Comparison of ENCODE assay signal across 8 cellular contexts in the genomic region with DNA sequence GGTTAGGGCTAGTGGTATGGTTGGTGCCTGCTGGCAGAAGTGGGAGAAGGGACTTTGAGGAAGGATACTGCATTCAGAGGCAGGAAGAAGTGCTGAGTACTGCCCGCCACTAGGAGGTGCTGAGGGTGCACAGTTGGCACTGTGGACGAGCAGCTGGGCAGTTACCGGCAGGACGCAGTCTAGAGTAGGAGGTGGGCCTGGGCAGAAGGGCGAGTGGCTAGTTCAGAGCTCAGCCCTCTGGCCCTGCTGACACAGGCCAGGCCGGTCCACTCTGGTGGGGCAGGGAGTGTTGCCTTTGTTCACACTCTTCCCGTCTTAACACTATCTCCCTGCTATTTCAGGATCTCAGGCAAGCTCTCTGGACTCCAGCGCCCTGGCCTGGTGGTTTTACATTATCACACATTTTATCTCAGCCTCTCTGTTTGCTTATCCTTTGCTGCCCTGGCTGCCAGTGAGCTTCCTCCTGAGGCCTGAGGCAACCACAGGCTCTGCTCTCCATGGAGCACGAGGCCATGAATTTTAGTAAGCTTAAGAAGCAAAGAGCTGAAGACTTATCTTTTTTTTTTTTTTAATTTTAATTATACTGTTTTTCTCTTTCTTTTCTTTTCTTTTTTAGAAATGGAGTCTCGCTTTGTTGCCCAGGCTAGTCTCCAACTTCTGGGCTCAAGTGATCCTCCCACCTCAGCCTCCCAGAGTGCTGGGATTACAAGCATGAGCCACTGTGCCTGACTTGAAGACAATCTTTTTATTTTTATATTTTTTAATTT. TPM values are rescaled to one million over a fixed set of nuclear protein-coding genes. Genes with fewer than 3 reads are reported as not detected.
DNase-seq lines count a peak whose midpoint lies in the region; ATAC-seq, FAIRE-seq and TF ChIP-seq lines count a peak whose summit lies in the region.

No MANE protein-coding gene starts in this region.

- no peaks in the 10 kb centered on the region for H3K9me3 ChIP-seq in left lung

- CTCF ChIA-PET in WTC11 (lab: Charles Lee): interaction anchor here (0.5 to 2.5 kb wide), 64 partner anchors 8 to 294 kb away, joined by 3 to 72 read pairs (median 6); a partner anchor contains a TSS

- DNase-seq in GM12891 (ENCODE audit: insufficient read length, low spot score) (peak; percentile 71), NCI-H2196 (lab: John Stamatoyannopoulos, UW; ENCODE audit: unreplicated experiment) (peak; percentile 70), WTC11 (ENCODE audit: low spot score) (peak; percentile 89), dermis blood vessel endothelial cell (peak; percentile 90), left lung (peak; percentile 87 to 92)
- DNase-seq in stimulated activated CD4-positive, alpha-beta T cell treated with anti-CD3 and anti-CD28 coated beads, Interleukin-1b, Interleukin-23, amount 100 ng/mL, for 48 hours: peak; percentile 27

- H3K36me3 Mint-ChIP-seq in WTC11: peaks cover 11% of the 10 kb centered on the region; the same call in 1 of the 2 replicates

- POLR2A ChIA-PET in WTC11 (lab: Charles Lee): interaction anchor here (0.7 to 1.1 kb wide), 4 partner anchors 11 to 96 kb away, joined by 3 to 4 read pairs (median 3); a partner anchor contains a TSS

- FAIRE-seq in A204.1 (lab: Jason Lieb, UNC): peak; percentile 9
- peak; percentile 92 for FAIRE-seq in GM12891 (lab: Jason Lieb, UNC)

- no peaks in the 10 kb centered on the region for H3K27me3 Mint-ChIP-seq in WTC11 (ENCODE audit: low read depth)

- no peaks in the 10 kb centered on the region for H3K27me3 ChIP-seq in left lung

- TF ChIP-seq CTCF in WTC11 (IDR thresholded peaks at IDR 0.05) (peak; percentile 71), left lung (IDR thresholded peaks at IDR 0.05) (peak; percentile 85 to 86)

- H3K27ac ChIP-seq in left lung: peak overlapping the region; percentile 7 to 61

- no peak overlapping the region for H3K4me3 ChIP-seq in left lung

- intact Hi-C loops in left lung (cut with DNase I): no loop called here

- no peak for TF ChIP-seq POLR2A in GM12891 (IDR thresholded peaks at IDR 0.05; ENCODE audit: low read depth, low read length)

- H3K36me3 ChIP-seq in left lung: peaks cover 0 to 95% of the 10 kb centered on the region in 2 donors

- ATAC-seq in WTC11 (peak; percentile 98), left lung (peak; percentile 99), GM18870 (IDR thresholded peaks at IDR 0.05; ENCODE audit: unreplicated experiment) (no peak)

- no peak overlapping the region for H3K4me3 Mint-ChIP-seq in WTC11

- H3K4me1 ChIP-seq in left lung: peaks cover 8 to 11% of the 10 kb centered on the region in 2 donors

- peaks cover 3% of the 10 kb centered on the region; the same call in 1 of the 2 replicates for H3K4me1 Mint-ChIP-seq in WTC11

- H3K9me3 Mint-ChIP-seq in WTC11: no peaks in the 10 kb centered on the region

- peak overlapping the region; percentile 68 for H3K27ac Mint-ChIP-seq in WTC11

TF ChIP-seq in GM12891, 5 proteins besides CTCF, POLR2A, EP300 and RAD21:
- TF ChIP-seq TAF1 (IDR thresholded peaks at IDR 0.05; ENCODE audit: low read depth, low read length): no peak

TF ChIP-seq in WTC11, 78 proteins besides CTCF, POLR2A, EP300 and RAD21:
- TF ChIP-seq GABPB1 (CRISPR knock-in tag; IDR thresholded peaks at IDR 0.05) (peak; percentile 38; the same call in 1 of the 2 replicates), JAZF1 (CRISPR knock-in tag; IDR thresholded peaks at IDR 0.05) (no peak), FOXK1 (CRISPR knock-in tag; IDR thresholded peaks at IDR 0.05) (0 out of 2 replicates have a peak, but pooled peaks have one; percentile 16), ZNF232 (CRISPR knock-in tag; IDR thresholded peaks at IDR 0.05) (0 out of 2 replicates have a peak, but pooled peaks have one; percentile 31), ETV6 (CRISPR knock-in tag; IDR thresholded peaks at IDR 0.05) (peak; percentile 21; the same call in 1 of the 2 replicates)
- TF ChIP-seq, protein P1, sequence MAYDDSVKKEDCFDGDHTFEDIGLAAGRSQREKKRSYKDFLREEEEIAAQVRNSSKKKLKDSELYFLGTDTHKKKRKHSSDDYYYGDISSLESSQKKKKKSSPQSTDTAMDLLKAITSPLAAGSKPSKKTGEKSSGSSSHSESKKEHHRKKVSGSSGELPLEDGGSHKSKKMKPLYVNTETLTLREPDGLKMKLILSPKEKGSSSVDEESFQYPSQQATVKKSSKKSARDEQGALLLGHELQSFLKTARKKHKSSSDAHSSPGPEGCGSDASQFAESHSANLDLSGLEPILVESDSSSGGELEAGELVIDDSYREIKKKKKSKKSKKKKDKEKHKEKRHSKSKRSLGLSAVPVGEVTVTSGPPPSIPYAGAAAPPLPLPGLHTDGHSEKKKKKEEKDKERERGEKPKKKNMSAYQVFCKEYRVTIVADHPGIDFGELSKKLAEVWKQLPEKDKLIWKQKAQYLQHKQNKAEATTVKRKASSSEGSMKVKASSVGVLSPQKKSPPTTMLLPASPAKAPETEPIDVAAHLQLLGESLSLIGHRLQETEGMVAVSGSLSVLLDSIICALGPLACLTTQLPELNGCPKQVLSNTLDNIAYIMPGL (CRISPR knock-in tag; IDR thresholded peaks at IDR 0.05): peak; percentile 44; the same call in 1 of the 2 replicates
- TF ChIP-seq, protein P2, sequence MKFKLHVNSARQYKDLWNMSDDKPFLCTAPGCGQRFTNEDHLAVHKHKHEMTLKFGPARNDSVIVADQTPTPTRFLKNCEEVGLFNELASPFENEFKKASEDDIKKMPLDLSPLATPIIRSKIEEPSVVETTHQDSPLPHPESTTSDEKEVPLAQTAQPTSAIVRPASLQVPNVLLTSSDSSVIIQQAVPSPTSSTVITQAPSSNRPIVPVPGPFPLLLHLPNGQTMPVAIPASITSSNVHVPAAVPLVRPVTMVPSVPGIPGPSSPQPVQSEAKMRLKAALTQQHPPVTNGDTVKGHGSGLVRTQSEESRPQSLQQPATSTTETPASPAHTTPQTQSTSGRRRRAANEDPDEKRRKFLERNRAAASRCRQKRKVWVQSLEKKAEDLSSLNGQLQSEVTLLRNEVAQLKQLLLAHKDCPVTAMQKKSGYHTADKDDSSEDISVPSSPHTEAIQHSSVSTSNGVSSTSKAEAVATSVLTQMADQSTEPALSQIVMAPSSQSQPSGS (CRISPR knock-in tag; IDR thresholded peaks at IDR 0.05; ENCODE audit: borderline replicate concordance, low read depth): no peak

RNA-seq across cellular contexts. Expression of a gene that starts 26.9 kb away (rescaled TPM):
- 19.2 TPM for polyA plus RNA-seq in GM12891 (2012; ENCODE audit: low read depth, missing spikeins)
- 13.3 to 14.7 TPM (median 14.0 TPM) in 3 replicates for total RNA-seq in WTC11 (2021)
- 6.0 and 8.5 TPM in 2 replicates for total RNA-seq in dermis blood vessel endothelial cell
- total RNA-seq in left lung: 10 to 100 TPM; 26.7 to 28.7 TPM

RNA-seq across cellular contexts. Expression of a gene that starts 27.1 kb away (rescaled TPM):
- 36.6 TPM for polyA plus RNA-seq in GM12891 (2012; ENCODE audit: low read depth, missing spikeins)
- 43.9 to 45.5 TPM (median 45.1 TPM) in 3 replicates for total RNA-seq in WTC11 (2021)
- 20.3 and 40.3 TPM in 2 replicates for total RNA-seq in dermis blood vessel endothelial cell
- 100 to 1,000 TPM in 1 of 2 donors, 10 to 100 TPM in 1; 86.7 to 108 TPM for total RNA-seq in left lung

RNA-seq across cellular contexts. Expression of a gene that starts 31.5 kb away (rescaled TPM):
- 15.2 TPM for polyA plus RNA-seq in GM12891 (2012; ENCODE audit: low read depth, missing spikeins)
- total RNA-seq in WTC11 (2021) (113 to 115 TPM (median 114 TPM) in 3 replicates), dermis blood vessel endothelial cell (50.2 and 54.4 TPM in 2 replicates), left lung (10 to 100 TPM; 56.7 to 59.4 TPM)

Comparison
In these comparisons a context has a peak if more than half of its experiments do, and no peak if none do; other contexts are left out.
1. DNase-seq: peak in every context shown above with its lines; median percentile 90 in dermis blood vessel endothelial cell; 90 in left lung; 89 in WTC11; 71 in GM12891; 70 in NCI-H2196; 27 in stimulated activated CD4-positive, alpha-beta T cell treated with anti-CD3 and anti-CD28 coated beads, Interleukin-1b, Interleukin-23, amount 100 ng/mL, for 48 hours.